Comparison of ENCODE assay signal across 1 cellular context in genomic region chr6:33088258-33088930, GRCh38.
TF ChIP-seq lines count a peak whose summit lies in the region.

No MANE protein-coding gene starts in this region.

TF ChIP-seq in HEK293, 187 proteins besides CTCF, POLR2A, EP300 and RAD21 (continued from another document):
- TF ChIP-seq, protein P1, sequence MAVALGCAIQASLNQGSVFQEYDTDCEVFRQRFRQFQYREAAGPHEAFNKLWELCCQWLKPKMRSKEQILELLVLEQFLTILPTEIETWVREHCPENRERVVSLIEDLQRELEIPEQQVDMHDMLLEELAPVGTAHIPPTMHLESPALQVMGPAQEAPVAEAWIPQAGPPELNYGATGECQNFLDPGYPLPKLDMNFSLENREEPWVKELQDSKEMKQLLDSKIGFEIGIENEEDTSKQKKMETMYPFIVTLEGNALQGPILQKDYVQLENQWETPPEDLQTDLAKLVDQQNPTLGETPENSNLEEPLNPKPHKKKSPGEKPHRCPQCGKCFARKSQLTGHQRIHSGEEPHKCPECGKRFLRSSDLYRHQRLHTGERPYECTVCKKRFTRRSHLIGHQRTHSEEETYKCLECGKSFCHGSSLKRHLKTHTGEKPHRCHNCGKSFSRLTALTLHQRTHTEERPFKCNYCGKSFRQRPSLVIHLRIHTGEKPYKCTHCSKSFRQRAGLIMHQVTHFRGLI (tag by site-specific recombination; IDR thresholded peaks at IDR 0.05) = no peak
